In genomic region chr18:24214913-24215312, GRCh38 we compare ENCODE assay signal across 13 cellular contexts.
DNase-seq lines count a peak whose midpoint lies in the region; ATAC-seq and TF ChIP-seq lines count a peak whose summit lies in the region.
"Had no signal": no experiment of that assay in that cellular context is flagged by ENCODE, and none has a peak within 500 bp of the region (broad histone marks: within the 10 kb centered on the region; RNA-seq: fewer than 3 reads in every experiment).

No MANE protein-coding gene starts in this region.

- H3K27ac Mint-ChIP-seq in activated naive CD8-positive, alpha-beta T cell treated with anti-CD3 and anti-CD28 coated beads for 36 hours, result no peak overlapping the region

- intact Hi-C loops in psoas muscle (cut with DNase I), result no loop called here

- no peak for TF ChIP-seq CTCF in RWPE2 (IDR thresholded peaks at IDR 0.05; ENCODE audit: poor library complexity, severe bottlenecking)
- TF ChIP-seq CTCF in psoas muscle (IDR thresholded peaks at IDR 0.05), result no peak

- 8 to 24% (median 14%) methylated on average over 1 of the region's 1 CpG for whole genome bisulfite sequencing in psoas muscle, 3 donors

- H3K27me3 Mint-ChIP-seq in activated naive CD8-positive, alpha-beta T cell treated with anti-CD3 and anti-CD28 coated beads for 36 hours, result no peaks in the 10 kb centered on the region

- no peaks in the 10 kb centered on the region for H3K36me3 Mint-ChIP-seq in activated naive CD8-positive, alpha-beta T cell treated with anti-CD3 and anti-CD28 coated beads for 36 hours

- H3K4me3 ChIP-seq in RWPE2 (ENCODE audit: severe bottlenecking) (no peak overlapping the region), psoas muscle (no peak overlapping the region)
- H3K4me3 ChIP-seq: cardiac muscle cell had no signal

- H3K27ac ChIP-seq in RWPE2 (ENCODE audit: poor library complexity, severe bottlenecking) (peak overlapping the region; percentile 65), psoas muscle (peak overlapping the region; percentile 83)
- H3K27ac ChIP-seq: C4-2B, cardiac muscle cell, WERI-Rb-1 had no signal

- H3K27me3 ChIP-seq in RWPE2 (ENCODE audit: insufficient read depth, poor library complexity, severe bottlenecking), result no peaks in the 10 kb centered on the region
- no peaks in the 10 kb centered on the region for H3K27me3 ChIP-seq in psoas muscle (ENCODE audit: insufficient read depth in 3 of 3, low read length in 2 of 3)
- H3K27me3 ChIP-seq: cardiac muscle cell had no signal

- ATAC-seq in RWPE2 (ENCODE audit: low read depth) (no peak), psoas muscle (no peak), HG03354 (IDR thresholded peaks at IDR 0.05; ENCODE audit: poor library complexity, severe bottlenecking, unreplicated experiment) (no peak)

- no peak overlapping the region for H3K4me3 Mint-ChIP-seq in activated naive CD8-positive, alpha-beta T cell treated with anti-CD3 and anti-CD28 coated beads for 36 hours

- H3K36me3 ChIP-seq in RWPE2 (ENCODE audit: low read depth), result no peaks in the 10 kb centered on the region
- H3K36me3 ChIP-seq in psoas muscle (ENCODE audit: insufficient read depth in 1 of 2, low read depth in 1 of 2), result no peaks in the 10 kb centered on the region
- H3K36me3 ChIP-seq: cardiac muscle cell, WERI-Rb-1 had no signal

- H3K4me1 ChIP-seq in RWPE2 (ENCODE audit: insufficient read depth, poor library complexity, severe bottlenecking) (peaks cover 47% of the 10 kb centered on the region), psoas muscle (peaks cover 59% of the 10 kb centered on the region)

- no peaks in the 10 kb centered on the region for H3K9me3 Mint-ChIP-seq in activated naive CD8-positive, alpha-beta T cell treated with anti-CD3 and anti-CD28 coated beads for 36 hours

- H3K4me1 Mint-ChIP-seq in activated naive CD8-positive, alpha-beta T cell treated with anti-CD3 and anti-CD28 coated beads for 36 hours, result no peaks in the 10 kb centered on the region

- H3K9me3 ChIP-seq in RWPE2 (ENCODE audit: severe bottlenecking) (no peaks in the 10 kb centered on the region), psoas muscle (no peaks in the 10 kb centered on the region)

- peak; percentile 13 for DNase-seq in DMS53 treated with DMSO at 0.1 percent for 48 hours (lab: John Stamatoyannopoulos, UW; ENCODE audit: unreplicated experiment)
- DNase-seq in RWPE2 (ENCODE audit: low spot score), result no peak
- peak; percentile 19 for DNase-seq in fibroblast of peridontal ligament (ENCODE audit: extremely low read depth)
- DNase-seq in psoas muscle, result no peak
- DNase-seq in activated naive CD8-positive, alpha-beta T cell treated with anti-CD3 and anti-CD28 coated beads for 36 hours, result no peak
- no peak for DNase-seq in germinal center (ENCODE audit: low spot score)
- DNase-seq in RKO (ENCODE audit: low spot score), result no peak
- DNase-seq: activated naive CD4-positive, alpha-beta T cell; SW 1271; WERI-Rb-1 had no signal

Comparison
In these comparisons a context has a peak if more than half of its experiments do, and no peak if none do; other contexts are left out.
1. DNase-seq: peak in DMS53 treated with DMSO at 0.1 percent for 48 hours (single experiment) and fibroblast of peridontal ligament (single experiment); none in RWPE2 (single experiment), psoas muscle (0 of 2), activated naive CD8-positive, alpha-beta T cell treated with anti-CD3 and anti-CD28 coated beads for 36 hours (single experiment), germinal center (single experiment) and RKO (single experiment).